In the genomic region with DNA sequence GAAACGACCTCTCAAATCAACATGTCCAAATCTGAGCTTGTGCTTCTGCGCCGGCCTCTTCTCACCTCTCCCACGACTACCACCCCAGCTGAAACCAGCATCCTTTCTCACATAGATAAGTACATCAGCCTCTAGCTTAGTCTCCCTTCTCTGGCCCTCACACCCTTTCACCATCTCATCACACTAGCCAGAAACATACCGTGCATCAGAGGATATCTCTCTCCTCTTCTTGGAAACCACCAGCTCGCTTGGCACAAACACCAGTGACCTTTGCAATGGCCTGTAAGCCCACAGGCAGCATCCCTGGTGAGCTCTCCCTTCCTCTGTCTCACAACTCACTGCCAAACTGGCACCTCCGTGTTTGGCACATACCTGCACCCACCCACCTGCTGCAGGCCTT, we compare ENCODE assay signal across 36 cellular contexts.
"Had no signal": no experiment of that assay in that cellular context is flagged by ENCODE, and none has a peak within 500 bp of the region (broad histone marks: within the 10 kb centered on the region; RNA-seq: fewer than 3 reads in every experiment).

No MANE protein-coding gene starts in this region.

- H3K4me3 ChIP-seq: adrenal gland, body of pancreas, breast epithelium had no signal

- H3K36me3 ChIP-seq: adrenal gland, brain microvascular endothelial cell, breast epithelium had no signal

- H3K9me3 ChIP-seq: adrenal gland, body of pancreas, breast epithelium had no signal

- H3K4me1 Mint-ChIP-seq: activated B cell treated with CpG ODN at 0.5 μM for 24 hours; activated CD4-positive, alpha-beta T cell treated with anti-CD3 and anti-CD28 coated beads, Interleukin-2, amount 10 ng/mL, durations not matched to agents 24 days and 14 days; activated naive CD8-positive, alpha-beta T cell treated with anti-CD3 and anti-CD28 coated beads for 36 hours; activated T-helper 17 cell treated with anti-CD3 and anti-CD28 coated beads, Interleukin-2, amount 50 U/mL, for 72 hours had no signal

- H3K4me3 Mint-ChIP-seq: activated B cell treated with CpG ODN at 0.5 μM for 24 hours; activated CD4-positive, alpha-beta memory T cell treated with anti-CD3 and anti-CD28 coated beads for 36 hours; activated CD4-positive, alpha-beta T cell treated with anti-CD3 and anti-CD28 coated beads, Interleukin-2, amount 10 ng/mL, durations not matched to agents 24 days and 14 days; activated CD8-positive, alpha-beta T cell treated with anti-CD3 and anti-CD28 coated beads for 36 hours; activated naive CD4-positive, alpha-beta T cell treated with anti-CD3 and anti-CD28 coated beads for 36 hours; activated naive CD8-positive, alpha-beta T cell treated with anti-CD3 and anti-CD28 coated beads for 36 hours; activated T-cell treated with anti-CD3 and anti-CD28 coated beads, Interleukin-2, amount 50 U/mL, for 4 hours; activated T-cell treated with anti-CD3 and anti-CD28 coated beads, Interleukin-2, amount 50 U/mL, for 72 hours; activated T-helper 1 cell treated with anti-CD3 and anti-CD28 coated beads, Interleukin-12 subunit alpha, Interleukin-12 subunit beta, Interleukin-2, Interleukin-4 antibody, amounts not matched to agents 30 ng/mL and 10 ng/mL and 1 ng/mL, durations not matched to agents 14 hours and 24 hours and 36 hours; activated T-helper 17 cell treated with anti-CD3 and anti-CD28 coated beads, Interleukin-2, amount 50 U/mL, for 72 hours; T-helper 1 cell treated with Interleukin-12 subunit alpha and Interleukin-12 subunit beta and Interleukin-4 antibody, amounts not matched to agents 30 μg/mL and 1 μg/mL, for 36 hours; T-helper 2 cell treated with Interferon-gamma antibody and Interleukin-4, amounts not matched to agents 5 μg/mL and 100 μg/mL, for 36 hours had no signal

- ATAC-seq: activated CD8-positive, alpha-beta T cell treated with anti-CD3 and anti-CD28 coated beads for 36 hours; activated naive CD4-positive, alpha-beta T cell treated with anti-CD3 and anti-CD28 coated beads, Interleukin-2, amount 50 U/mL, for 72 hours; activated T-cell treated with anti-CD3 and anti-CD28 coated beads, Interleukin-2, amount 50 U/mL, for 4 hours; activated T-cell treated with anti-CD3 and anti-CD28 coated beads, Interleukin-2, amount 50 U/mL, for 72 hours; activated T-helper 17 cell treated with anti-CD3 and anti-CD28 coated beads, Interleukin-2, amount 50 U/mL, for 72 hours; body of pancreas had no signal

- H3K4me1 ChIP-seq: adrenal gland, body of pancreas, breast epithelium had no signal

- H3K27ac Mint-ChIP-seq: activated B cell treated with CpG ODN at 0.5 μM for 24 hours; activated CD4-positive, alpha-beta memory T cell treated with anti-CD3 and anti-CD28 coated beads for 36 hours; activated CD4-positive, alpha-beta T cell treated with anti-CD3 and anti-CD28 coated beads, Interleukin-2, amount 10 ng/mL, durations not matched to agents 24 days and 14 days; activated CD8-positive, alpha-beta T cell treated with anti-CD3 and anti-CD28 coated beads for 36 hours; activated naive CD4-positive, alpha-beta T cell treated with anti-CD3 and anti-CD28 coated beads for 36 hours; activated naive CD4-positive, alpha-beta T cell treated with anti-CD3 and anti-CD28 coated beads, Interleukin-2, amount 50 U/mL, for 72 hours; activated naive CD8-positive, alpha-beta T cell treated with anti-CD3 and anti-CD28 coated beads for 36 hours; activated T-cell treated with anti-CD3 and anti-CD28 coated beads, Interleukin-2, amount 50 U/mL, for 72 hours; activated T-helper 1 cell treated with anti-CD3 and anti-CD28 coated beads, Interleukin-12 subunit alpha, Interleukin-12 subunit beta, Interleukin-2, Interleukin-4 antibody, amounts not matched to agents 30 ng/mL and 10 ng/mL and 1 ng/mL, durations not matched to agents 14 hours and 24 hours and 36 hours; activated T-helper 17 cell treated with anti-CD3 and anti-CD28 coated beads, Interleukin-2, amount 50 U/mL, for 72 hours; T-helper 1 cell treated with Interleukin-12 subunit alpha and Interleukin-12 subunit beta and Interleukin-4 antibody, amounts not matched to agents 30 μg/mL and 1 μg/mL, for 36 hours; T-helper 2 cell treated with Interferon-gamma antibody and Interleukin-4, amounts not matched to agents 5 μg/mL and 100 μg/mL, for 36 hours had no signal

- H3K36me3 Mint-ChIP-seq: activated CD4-positive, alpha-beta memory T cell treated with anti-CD3 and anti-CD28 coated beads for 36 hours; activated naive CD4-positive, alpha-beta T cell treated with anti-CD3 and anti-CD28 coated beads, Interleukin-2, amount 50 U/mL, for 72 hours; activated naive CD8-positive, alpha-beta T cell treated with anti-CD3 and anti-CD28 coated beads for 36 hours had no signal

- H3K27ac ChIP-seq: adrenal gland, body of pancreas, brain microvascular endothelial cell, breast epithelium, VCaP had no signal

- H3K27me3 ChIP-seq: adrenal gland, body of pancreas, brain microvascular endothelial cell, breast epithelium had no signal

- H3K27me3 Mint-ChIP-seq: activated B cell treated with CpG ODN at 0.5 μM for 24 hours had no signal

- DNase-seq: activated B cell treated with CpG ODN at 0.5 μM for 24 hours; activated CD4-positive, alpha-beta memory T cell treated with anti-CD3 and anti-CD28 coated beads for 36 hours; activated CD4-positive, alpha-beta T cell treated with anti-CD3 and anti-CD28 coated beads for 4 hours; activated CD4-positive, alpha-beta T cell treated with anti-CD3 and anti-CD28 coated beads, Interleukin-2, amount 10 ng/mL, durations not matched to agents 24 days and 14 days; activated CD4-positive, alpha-beta T cell treated with anti-CD3 and anti-CD28 coated beads, Interleukin-2, amount 50 U/mL, for 1 hour; activated CD4-positive, alpha-beta T cell treated with anti-CD3 and anti-CD28 coated beads, Interleukin-2, amount 50 U/mL, for 4 hours; activated CD4-positive, CD25-positive, alpha-beta regulatory T cell treated with anti-CD3 and anti-CD28 coated beads, Interleukin-2, amount 50 U/mL, for 72 hours; activated CD8-positive, alpha-beta memory T cell treated with anti-CD3 and anti-CD28 coated beads, Interleukin-2, amount 50 U/mL, for 4 hours; activated CD8-positive, alpha-beta T cell treated with anti-CD3 and anti-CD28 coated beads for 36 hours; activated effector memory CD4-positive, alpha-beta T cell treated with anti-CD3 and anti-CD28 coated beads, Interleukin-2, amount 50 U/mL, for 16 hours; activated gamma-delta T cell treated with Interleukin-2 at 50 U/mL for 16 hours; activated naive CD4-positive, alpha-beta T cell; activated naive CD4-positive, alpha-beta T cell treated with anti-CD3 and anti-CD28 coated beads for 36 hours; activated naive CD4-positive, alpha-beta T cell treated with anti-CD3 and anti-CD28 coated beads, Interleukin-2, amount 50 U/mL, for 16 hours; activated naive CD8-positive, alpha-beta T cell treated with anti-CD3 and anti-CD28 coated beads for 36 hours; activated T-cell treated with anti-CD3 and anti-CD28 coated beads for 4 hours; activated T-cell treated with anti-CD3 and anti-CD28 coated beads, Interleukin-2, amount 50 U/mL, for 1 hour; activated T-cell treated with anti-CD3 and anti-CD28 coated beads, Interleukin-2, amount 50 U/mL, for 4 hours; activated T-cell treated with anti-CD3 and anti-CD28 coated beads, Interleukin-2, amount 50 U/mL, for 72 hours; adrenal gland; amniotic stem cell; aorta; body of pancreas; brain microvascular endothelial cell; central memory CD4-positive, alpha-beta T cell; SW 1271; T-helper 1 cell; T-helper 2 cell; T-helper 9 cell had no signal

- H3K9me3 Mint-ChIP-seq: activated B cell treated with CpG ODN at 0.5 μM for 24 hours; activated CD4-positive, alpha-beta memory T cell treated with anti-CD3 and anti-CD28 coated beads for 36 hours; activated CD4-positive, alpha-beta T cell treated with anti-CD3 and anti-CD28 coated beads, Interleukin-2, amount 10 ng/mL, durations not matched to agents 24 days and 14 days; activated CD8-positive, alpha-beta T cell treated with anti-CD3 and anti-CD28 coated beads for 36 hours; activated naive CD4-positive, alpha-beta T cell treated with anti-CD3 and anti-CD28 coated beads for 36 hours; activated naive CD4-positive, alpha-beta T cell treated with anti-CD3 and anti-CD28 coated beads, Interleukin-2, amount 50 U/mL, for 72 hours; activated naive CD8-positive, alpha-beta T cell treated with anti-CD3 and anti-CD28 coated beads for 36 hours; activated T-cell treated with anti-CD3 and anti-CD28 coated beads, Interleukin-2, amount 50 U/mL, for 4 hours; activated T-cell treated with anti-CD3 and anti-CD28 coated beads, Interleukin-2, amount 50 U/mL, for 72 hours; activated T-helper 1 cell treated with anti-CD3 and anti-CD28 coated beads, Interleukin-12 subunit alpha, Interleukin-12 subunit beta, Interleukin-2, Interleukin-4 antibody, amounts not matched to agents 30 ng/mL and 10 ng/mL and 1 ng/mL, durations not matched to agents 14 hours and 24 hours and 36 hours; activated T-helper 17 cell treated with anti-CD3 and anti-CD28 coated beads, Interleukin-2, amount 50 U/mL, for 72 hours; T-helper 1 cell treated with Interleukin-12 subunit alpha and Interleukin-12 subunit beta and Interleukin-4 antibody, amounts not matched to agents 30 μg/mL and 1 μg/mL, for 36 hours; T-helper 2 cell treated with Interferon-gamma antibody and Interleukin-4, amounts not matched to agents 5 μg/mL and 100 μg/mL, for 36 hours had no signal
